42 cellular contexts compared by ENCODE assay signal in the genomic region with DNA sequence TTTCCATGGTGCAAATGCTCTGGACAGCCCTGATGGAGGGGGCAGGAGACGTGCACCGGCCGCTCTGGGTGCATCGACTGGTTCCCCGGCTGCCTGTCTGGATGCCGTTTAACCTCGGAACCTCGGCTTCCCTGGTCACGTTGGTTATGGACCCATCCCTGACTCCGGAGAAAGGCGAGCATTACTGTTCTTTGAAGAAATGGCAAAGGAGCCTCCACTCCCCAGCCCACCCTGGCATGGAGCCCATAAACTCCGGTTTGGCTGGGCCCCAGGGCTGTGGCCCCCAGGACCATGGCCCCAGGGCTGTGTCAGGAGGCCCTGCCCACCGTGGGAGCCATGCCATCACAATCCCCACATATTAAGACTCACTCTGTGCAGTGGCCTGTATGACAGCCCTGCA. TPM values are rescaled to one million over a fixed set of nuclear protein-coding genes. Genes with fewer than 3 reads are reported as not detected.
"Had no signal": no experiment of that assay in that cellular context is flagged by ENCODE, and none has a peak within 500 bp of the region (broad histone marks: within the 10 kb centered on the region; RNA-seq: fewer than 3 reads in every experiment).

No MANE protein-coding gene starts in this region.

- FAIRE-seq: astrocyte, bronchial epithelial cell had no signal

- H3K4me1 ChIP-seq: adrenal gland, ascending aorta, body of pancreas, breast epithelium had no signal

- H3K27me3 Mint-ChIP-seq: activated naive CD4-positive, alpha-beta T cell treated with anti-CD3 and anti-CD28 coated beads, Interleukin-2, amount 50 U/mL, for 24 hours; activated naive CD8-positive, alpha-beta T cell had no signal

- H3K27ac ChIP-seq: adrenal gland, ascending aorta, body of pancreas, brain microvascular endothelial cell, breast epithelium, cardiac muscle cell had no signal

- H3K4me3 Mint-ChIP-seq: activated naive CD4-positive, alpha-beta T cell treated with anti-CD3 and anti-CD28 coated beads for 36 hours; activated naive CD4-positive, alpha-beta T cell treated with anti-CD3 and anti-CD28 coated beads, Interleukin-2, amount 10 ng/mL, durations not matched to agents 7 days and 5 days; activated naive CD4-positive, alpha-beta T cell treated with anti-CD3 and anti-CD28 coated beads, Interleukin-2, amount 50 U/mL, for 24 hours; activated naive CD8-positive, alpha-beta T cell; activated naive CD8-positive, alpha-beta T cell treated with anti-CD3 and anti-CD28 coated beads for 36 hours; activated naive CD8-positive, alpha-beta T cell treated with anti-CD3 and anti-CD28 coated beads, Interleukin-2, amount 10 ng/mL, durations not matched to agents 7 days and 5 days; activated naive CD8-positive, alpha-beta T cell treated with anti-CD3 and anti-CD28 coated beads, Interleukin-2, amount 50 U/mL, for 24 hours; activated T-cell treated with anti-CD3 and anti-CD28 coated beads, Interleukin-2, amount 50 U/mL, for 24 hours; activated T-cell treated with anti-CD3 and anti-CD28 coated beads, Interleukin-2, amount 50 U/mL, for 4 hours; activated T-cell treated with anti-CD3 and anti-CD28 coated beads, Interleukin-2, amount 50 U/mL, for 72 hours; activated T-helper 1 cell treated with anti-CD3 and anti-CD28 coated beads, Interleukin-12 subunit alpha, Interleukin-12 subunit beta, Interleukin-2, Interleukin-4 antibody, amounts not matched to agents 30 ng/mL and 10 ng/mL and 1 ng/mL, durations not matched to agents 14 hours and 24 hours and 36 hours; activated T-helper 17 cell treated with anti-CD3 and anti-CD28 coated beads, Interleukin-2, amount 50 U/mL, for 72 hours; brain; central memory CD8-positive, alpha-beta T cell had no signal

- H3K36me3 ChIP-seq: adrenal gland, ascending aorta, brain microvascular endothelial cell, breast epithelium, cardiac muscle cell had no signal

- H3K4me1 Mint-ChIP-seq: activated naive CD4-positive, alpha-beta T cell treated with anti-CD3 and anti-CD28 coated beads, Interleukin-2, amount 10 ng/mL, durations not matched to agents 7 days and 5 days; activated naive CD4-positive, alpha-beta T cell treated with anti-CD3 and anti-CD28 coated beads, Interleukin-2, amount 50 U/mL, for 24 hours; activated naive CD8-positive, alpha-beta T cell treated with anti-CD3 and anti-CD28 coated beads, Interleukin-2, amount 10 ng/mL, durations not matched to agents 7 days and 5 days; activated naive CD8-positive, alpha-beta T cell treated with anti-CD3 and anti-CD28 coated beads, Interleukin-2, amount 50 U/mL, for 24 hours; activated T-helper 17 cell treated with anti-CD3 and anti-CD28 coated beads, Interleukin-2, amount 50 U/mL, for 72 hours had no signal

- H3K4me3 ChIP-seq: adrenal gland, ascending aorta, body of pancreas, breast epithelium, cardiac muscle cell had no signal

- H3K27ac Mint-ChIP-seq: activated naive CD4-positive, alpha-beta T cell treated with anti-CD3 and anti-CD28 coated beads for 36 hours; activated naive CD4-positive, alpha-beta T cell treated with anti-CD3 and anti-CD28 coated beads, Interleukin-2, amount 10 ng/mL, durations not matched to agents 7 days and 5 days; activated naive CD4-positive, alpha-beta T cell treated with anti-CD3 and anti-CD28 coated beads, Interleukin-2, amount 50 U/mL, for 24 hours; activated naive CD4-positive, alpha-beta T cell treated with anti-CD3 and anti-CD28 coated beads, Interleukin-2, amount 50 U/mL, for 72 hours; activated naive CD8-positive, alpha-beta T cell; activated naive CD8-positive, alpha-beta T cell treated with anti-CD3 and anti-CD28 coated beads for 36 hours; activated naive CD8-positive, alpha-beta T cell treated with anti-CD3 and anti-CD28 coated beads, Interleukin-2, amount 10 ng/mL, durations not matched to agents 7 days and 5 days; activated naive CD8-positive, alpha-beta T cell treated with anti-CD3 and anti-CD28 coated beads, Interleukin-2, amount 50 U/mL, for 24 hours; activated T-cell treated with anti-CD3 and anti-CD28 coated beads, Interleukin-2, amount 50 U/mL, for 24 hours; activated T-cell treated with anti-CD3 and anti-CD28 coated beads, Interleukin-2, amount 50 U/mL, for 72 hours; activated T-helper 1 cell treated with anti-CD3 and anti-CD28 coated beads, Interleukin-12 subunit alpha, Interleukin-12 subunit beta, Interleukin-2, Interleukin-4 antibody, amounts not matched to agents 30 ng/mL and 10 ng/mL and 1 ng/mL, durations not matched to agents 14 hours and 24 hours and 36 hours; activated T-helper 17 cell treated with anti-CD3 and anti-CD28 coated beads, Interleukin-2, amount 50 U/mL, for 72 hours; activated T-helper 2 cell treated with anti-CD3 and anti-CD28 coated beads, Interferon-gamma antibody, Interleukin-2, Interleukin-4, amounts not matched to agents 10 μg/mL and 5 μg/mL and 100 μg/mL, durations not matched to agents 14 hours and 24 hours and 36 hours; brain had no signal

- H3K9me3 ChIP-seq: adrenal gland, ascending aorta, body of pancreas, breast epithelium had no signal

- ATAC-seq: activated naive CD4-positive, alpha-beta T cell treated with anti-CD3 and anti-CD28 coated beads, Interleukin-2, amount 50 U/mL, for 72 hours; activated naive CD8-positive, alpha-beta T cell treated with anti-CD3 and anti-CD28 coated beads, Interleukin-2, amount 50 U/mL, for 24 hours; activated T-cell treated with anti-CD3 and anti-CD28 coated beads, Interleukin-2, amount 50 U/mL, for 4 hours; activated T-cell treated with anti-CD3 and anti-CD28 coated beads, Interleukin-2, amount 50 U/mL, for 72 hours; activated T-helper 17 cell treated with anti-CD3 and anti-CD28 coated beads, Interleukin-2, amount 50 U/mL, for 72 hours; body of pancreas had no signal

- DNase-seq: activated effector memory CD4-positive, alpha-beta T cell treated with anti-CD3 and anti-CD28 coated beads, Interleukin-2, amount 50 U/mL, for 16 hours; activated effector memory CD4-positive, alpha-beta T cell treated with Interleukin-2 at 50 U/mL for 16 hours; activated gamma-delta T cell; activated gamma-delta T cell treated with Interleukin-2 at 50 U/mL for 16 hours; activated naive CD4-positive, alpha-beta T cell; activated naive CD4-positive, alpha-beta T cell treated with anti-CD3 and anti-CD28 coated beads for 36 hours; activated naive CD4-positive, alpha-beta T cell treated with anti-CD3 and anti-CD28 coated beads, Interleukin-2, amount 10 ng/mL, durations not matched to agents 7 days and 5 days; activated naive CD4-positive, alpha-beta T cell treated with anti-CD3 and anti-CD28 coated beads, Interleukin-2, amount 50 U/mL, for 16 hours; activated naive CD4-positive, alpha-beta T cell treated with Interleukin-2 at 50 U/mL for 16 hours; activated naive CD8-positive, alpha-beta T cell treated with anti-CD3 and anti-CD28 coated beads for 36 hours; activated naive CD8-positive, alpha-beta T cell treated with anti-CD3 and anti-CD28 coated beads, Interleukin-2, amount 10 ng/mL, durations not matched to agents 7 days and 5 days; activated naive CD8-positive, alpha-beta T cell treated with anti-CD3 and anti-CD28 coated beads, Interleukin-2, amount 50 U/mL, for 24 hours; activated T-cell treated with anti-CD3 and anti-CD28 coated beads, Interleukin-2, amount 50 U/mL, for 1 hour; activated T-cell treated with anti-CD3 and anti-CD28 coated beads, Interleukin-2, amount 50 U/mL, for 24 hours; activated T-cell treated with anti-CD3 and anti-CD28 coated beads, Interleukin-2, amount 50 U/mL, for 4 hours; activated T-cell treated with anti-CD3 and anti-CD28 coated beads, Interleukin-2, amount 50 U/mL, for 48 hours; activated T-cell treated with anti-CD3 and anti-CD28 coated beads, Interleukin-2, amount 50 U/mL, for 72 hours; adrenal gland; amniotic stem cell; amygdala; aorta; body of pancreas; brain microvascular endothelial cell; caudate nucleus; central memory CD4-positive, alpha-beta T cell; cerebellar nuclear complex had no signal

- H3K36me3 Mint-ChIP-seq: activated naive CD4-positive, alpha-beta T cell treated with anti-CD3 and anti-CD28 coated beads, Interleukin-2, amount 10 ng/mL, durations not matched to agents 7 days and 5 days; activated naive CD4-positive, alpha-beta T cell treated with anti-CD3 and anti-CD28 coated beads, Interleukin-2, amount 50 U/mL, for 24 hours; activated naive CD4-positive, alpha-beta T cell treated with anti-CD3 and anti-CD28 coated beads, Interleukin-2, amount 50 U/mL, for 72 hours; activated naive CD8-positive, alpha-beta T cell; activated naive CD8-positive, alpha-beta T cell treated with anti-CD3 and anti-CD28 coated beads for 36 hours; activated naive CD8-positive, alpha-beta T cell treated with anti-CD3 and anti-CD28 coated beads, Interleukin-2, amount 10 ng/mL, durations not matched to agents 7 days and 5 days; brain had no signal

- H3K9me3 Mint-ChIP-seq: activated naive CD4-positive, alpha-beta T cell treated with anti-CD3 and anti-CD28 coated beads for 36 hours; activated naive CD4-positive, alpha-beta T cell treated with anti-CD3 and anti-CD28 coated beads, Interleukin-2, amount 10 ng/mL, durations not matched to agents 7 days and 5 days; activated naive CD4-positive, alpha-beta T cell treated with anti-CD3 and anti-CD28 coated beads, Interleukin-2, amount 50 U/mL, for 24 hours; activated naive CD4-positive, alpha-beta T cell treated with anti-CD3 and anti-CD28 coated beads, Interleukin-2, amount 50 U/mL, for 72 hours; activated naive CD8-positive, alpha-beta T cell treated with anti-CD3 and anti-CD28 coated beads for 36 hours; activated naive CD8-positive, alpha-beta T cell treated with anti-CD3 and anti-CD28 coated beads, Interleukin-2, amount 10 ng/mL, durations not matched to agents 7 days and 5 days; activated naive CD8-positive, alpha-beta T cell treated with anti-CD3 and anti-CD28 coated beads, Interleukin-2, amount 50 U/mL, for 24 hours; activated T-cell treated with anti-CD3 and anti-CD28 coated beads, Interleukin-2, amount 50 U/mL, for 24 hours; activated T-cell treated with anti-CD3 and anti-CD28 coated beads, Interleukin-2, amount 50 U/mL, for 4 hours; activated T-cell treated with anti-CD3 and anti-CD28 coated beads, Interleukin-2, amount 50 U/mL, for 72 hours; activated T-helper 1 cell treated with anti-CD3 and anti-CD28 coated beads, Interleukin-12 subunit alpha, Interleukin-12 subunit beta, Interleukin-2, Interleukin-4 antibody, amounts not matched to agents 30 ng/mL and 10 ng/mL and 1 ng/mL, durations not matched to agents 14 hours and 24 hours and 36 hours; activated T-helper 17 cell treated with anti-CD3 and anti-CD28 coated beads, Interleukin-2, amount 50 U/mL, for 72 hours; activated T-helper 2 cell treated with anti-CD3 and anti-CD28 coated beads, Interferon-gamma antibody, Interleukin-2, Interleukin-4, amounts not matched to agents 10 μg/mL and 5 μg/mL and 100 μg/mL, durations not matched to agents 14 hours and 24 hours and 36 hours; brain; central memory CD8-positive, alpha-beta T cell had no signal

- H3K27me3 ChIP-seq: adrenal gland, ascending aorta, body of pancreas, brain microvascular endothelial cell, cardiac muscle cell had no signal

RNA-seq across cellular contexts. Expression of a gene that starts 28.9 kb away (rescaled TPM):
- total RNA-seq: activated naive CD4-positive, alpha-beta T cell treated with anti-CD3 and anti-CD28 coated beads for 36 hours; activated naive CD4-positive, alpha-beta T cell treated with anti-CD3 and anti-CD28 coated beads, Interleukin-2, amount 50 U/mL, for 72 hours; activated naive CD8-positive, alpha-beta T cell treated with anti-CD3 and anti-CD28 coated beads for 36 hours; activated naive CD8-positive, alpha-beta T cell treated with anti-CD3 and anti-CD28 coated beads, Interleukin-2, amount 10 ng/mL, durations not matched to agents 7 days and 5 days; activated T-cell treated with anti-CD3 and anti-CD28 coated beads, Interleukin-2, amount 50 U/mL, for 4 hours; activated T-cell treated with anti-CD3 and anti-CD28 coated beads, Interleukin-2, amount 50 U/mL, for 72 hours; activated T-helper 1 cell treated with anti-CD3 and anti-CD28 coated beads, Interleukin-12 subunit alpha, Interleukin-12 subunit beta, Interleukin-2, Interleukin-4 antibody, amounts not matched to agents 30 ng/mL and 10 ng/mL and 1 ng/mL, durations not matched to agents 14 hours and 24 hours and 36 hours; activated T-helper 17 cell treated with anti-CD3 and anti-CD28 coated beads, Interleukin-2, amount 50 U/mL, for 72 hours; activated T-helper 2 cell treated with anti-CD3 and anti-CD28 coated beads, Interferon-gamma antibody, Interleukin-2, Interleukin-4, amounts not matched to agents 10 μg/mL and 5 μg/mL and 100 μg/mL, durations not matched to agents 14 hours and 24 hours and 36 hours; aorta; ascending aorta; astrocyte; body of pancreas; breast epithelium; bronchial epithelial cell; cardiac muscle cell; cardiac septum; chondrocyte had no signal
- polyA plus RNA-seq: aorta had no signal

RNA-seq across cellular contexts. Expression of a gene that starts 55.9 kb away (rescaled TPM):
- total RNA-seq: activated naive CD4-positive, alpha-beta T cell treated with anti-CD3 and anti-CD28 coated beads for 36 hours; activated naive CD4-positive, alpha-beta T cell treated with anti-CD3 and anti-CD28 coated beads, Interleukin-2, amount 50 U/mL, for 72 hours; activated naive CD8-positive, alpha-beta T cell treated with anti-CD3 and anti-CD28 coated beads for 36 hours; activated naive CD8-positive, alpha-beta T cell treated with anti-CD3 and anti-CD28 coated beads, Interleukin-2, amount 10 ng/mL, durations not matched to agents 7 days and 5 days; activated T-cell treated with anti-CD3 and anti-CD28 coated beads, Interleukin-2, amount 50 U/mL, for 4 hours; activated T-cell treated with anti-CD3 and anti-CD28 coated beads, Interleukin-2, amount 50 U/mL, for 72 hours; activated T-helper 1 cell treated with anti-CD3 and anti-CD28 coated beads, Interleukin-12 subunit alpha, Interleukin-12 subunit beta, Interleukin-2, Interleukin-4 antibody, amounts not matched to agents 30 ng/mL and 10 ng/mL and 1 ng/mL, durations not matched to agents 14 hours and 24 hours and 36 hours; activated T-helper 17 cell treated with anti-CD3 and anti-CD28 coated beads, Interleukin-2, amount 50 U/mL, for 72 hours; activated T-helper 2 cell treated with anti-CD3 and anti-CD28 coated beads, Interferon-gamma antibody, Interleukin-2, Interleukin-4, amounts not matched to agents 10 μg/mL and 5 μg/mL and 100 μg/mL, durations not matched to agents 14 hours and 24 hours and 36 hours; aorta; ascending aorta; astrocyte; breast epithelium; bronchial epithelial cell; cardiac septum; chondrocyte had no signal
- polyA plus RNA-seq: adipose tissue, aorta, cardiac muscle cell had no signal
